Comparison of ENCODE assay signal across 22 cellular contexts in the genomic region with DNA sequence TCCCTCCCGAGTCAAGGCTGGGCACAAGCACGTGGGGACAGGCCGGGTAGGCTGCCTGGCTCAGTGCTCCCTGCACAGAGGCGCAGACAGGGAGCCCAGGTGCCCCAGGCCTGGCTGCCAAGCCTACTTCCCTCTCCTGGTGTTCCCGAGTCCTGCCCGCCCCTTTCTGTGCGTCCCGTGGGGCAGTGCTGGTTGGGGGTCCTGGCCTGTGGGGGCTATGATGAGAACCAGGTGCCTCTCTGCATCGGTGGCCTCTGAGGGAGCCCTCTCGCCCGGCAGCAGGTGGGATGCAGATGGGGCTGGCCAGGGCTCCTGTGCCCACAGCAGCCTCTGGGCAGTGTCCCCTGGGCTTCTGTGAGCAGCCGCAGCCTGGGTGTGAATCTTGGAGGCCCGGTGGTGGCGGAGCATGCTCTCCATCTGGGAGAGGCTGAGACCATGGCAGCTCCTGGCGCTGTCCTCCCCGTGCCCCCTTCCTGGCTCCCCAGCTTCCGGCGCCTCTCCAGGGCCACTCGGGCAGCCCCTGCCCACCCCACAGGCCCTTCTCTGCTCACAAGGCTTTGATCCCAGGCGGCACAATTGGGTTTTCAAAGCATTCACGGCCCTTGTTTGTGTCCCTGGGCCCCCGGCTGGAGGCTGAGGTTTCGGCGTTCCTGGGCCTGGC.
"Had no signal": no experiment of that assay in that cellular context is flagged by ENCODE, and none has a peak within 500 bp of the region (broad histone marks: within the 10 kb centered on the region; RNA-seq: fewer than 3 reads in every experiment).

No MANE protein-coding gene starts in this region.

- H3K9me3 ChIP-seq: adrenal gland, breast epithelium, gastrocnemius medialis, tibial artery had no signal

- DNase-seq: activated CD4-positive, alpha-beta memory T cell treated with anti-CD3 and anti-CD28 coated beads for 36 hours; activated CD4-positive, alpha-beta T cell treated with anti-CD3 and anti-CD28 coated beads for 4 hours; activated gamma-delta T cell treated with Interleukin-2 at 50 U/mL for 16 hours; activated T-cell treated with anti-CD3 and anti-CD28 coated beads for 4 hours; adrenal gland; gastrocnemius medialis; head of caudate nucleus; kidney; occipital lobe; stimulated activated CD4-positive, alpha-beta T cell treated with anti-CD3 and anti-CD28 coated beads, Interleukin-12 subunit alpha, Interleukin-12 subunit beta, amount 100 ng/mL, for 4 hours; stimulated activated CD4-positive, alpha-beta T cell treated with anti-CD3 and anti-CD28 coated beads, Interleukin-1b, Interleukin-23, amount 100 ng/mL, for 48 hours; stimulated activated CD8-positive, alpha-beta memory T cell treated with anti-CD3 and anti-CD28 coated beads, Interleukin-4, amount 100 ng/mL, for 48 hours; stimulated activated naive CD8-positive, alpha-beta T cell treated with anti-CD3 and anti-CD28 coated beads, Interleukin-15, Interleukin-2, amounts not matched to agents 100 U/mL and 50 U/mL, for 24 hours; T-helper 2 cell; tibial artery had no signal

- H3K27me3 ChIP-seq: adrenal gland, breast epithelium, gastrocnemius medialis, tibial artery had no signal

- H3K27ac ChIP-seq: adrenal gland, breast epithelium, coronary artery, gastrocnemius medialis, tibial artery had no signal

- H3K4me1 ChIP-seq: adrenal gland, breast epithelium had no signal

- H3K27me3 Mint-ChIP-seq: activated CD4-positive, alpha-beta memory T cell treated with anti-CD3 and anti-CD28 coated beads for 36 hours; natural killer cell treated with Interleukin-12 subunit alpha and Interleukin-12 subunit beta and Interleukin-15 and Interleukin-18, amount 100 ng/mL, for 72 hours had no signal

- H3K36me3 Mint-ChIP-seq: activated CD4-positive, alpha-beta memory T cell treated with anti-CD3 and anti-CD28 coated beads for 36 hours; activated naive CD4-positive, alpha-beta T cell treated with anti-CD3 and anti-CD28 coated beads, Interleukin-2, amount 50 U/mL, for 72 hours; mesothelial cell of epicardium; natural killer cell treated with Interleukin-12 subunit alpha and Interleukin-12 subunit beta and Interleukin-15 and Interleukin-18, amount 100 ng/mL, for 72 hours had no signal

- H3K4me3 ChIP-seq: adrenal gland, breast epithelium, coronary artery, gastrocnemius medialis, tibial artery had no signal

- H3K9me3 Mint-ChIP-seq: activated CD4-positive, alpha-beta memory T cell treated with anti-CD3 and anti-CD28 coated beads for 36 hours; activated naive CD4-positive, alpha-beta T cell treated with anti-CD3 and anti-CD28 coated beads, Interleukin-2, amount 50 U/mL, for 72 hours; activated T-helper 1 cell treated with anti-CD3 and anti-CD28 coated beads, Interleukin-12 subunit alpha, Interleukin-12 subunit beta, Interleukin-2, Interleukin-4 antibody, amounts not matched to agents 30 ng/mL and 10 ng/mL and 1 ng/mL, durations not matched to agents 14 hours and 24 hours and 36 hours; mesothelial cell of epicardium; natural killer cell treated with Interleukin-12 subunit alpha and Interleukin-12 subunit beta and Interleukin-15 and Interleukin-18, amount 100 ng/mL, for 72 hours had no signal

- H3K4me3 Mint-ChIP-seq: activated CD4-positive, alpha-beta memory T cell treated with anti-CD3 and anti-CD28 coated beads for 36 hours; activated T-helper 1 cell treated with anti-CD3 and anti-CD28 coated beads, Interleukin-12 subunit alpha, Interleukin-12 subunit beta, Interleukin-2, Interleukin-4 antibody, amounts not matched to agents 30 ng/mL and 10 ng/mL and 1 ng/mL, durations not matched to agents 14 hours and 24 hours and 36 hours; mesothelial cell of epicardium; natural killer cell treated with Interleukin-12 subunit alpha and Interleukin-12 subunit beta and Interleukin-15 and Interleukin-18, amount 100 ng/mL, for 72 hours had no signal

- H3K27ac Mint-ChIP-seq: activated CD4-positive, alpha-beta memory T cell treated with anti-CD3 and anti-CD28 coated beads for 36 hours; activated naive CD4-positive, alpha-beta T cell treated with anti-CD3 and anti-CD28 coated beads, Interleukin-2, amount 50 U/mL, for 72 hours; activated T-helper 1 cell treated with anti-CD3 and anti-CD28 coated beads, Interleukin-12 subunit alpha, Interleukin-12 subunit beta, Interleukin-2, Interleukin-4 antibody, amounts not matched to agents 30 ng/mL and 10 ng/mL and 1 ng/mL, durations not matched to agents 14 hours and 24 hours and 36 hours; mesothelial cell of epicardium; natural killer cell treated with Interleukin-12 subunit alpha and Interleukin-12 subunit beta and Interleukin-15 and Interleukin-18, amount 100 ng/mL, for 72 hours had no signal

- ATAC-seq: activated naive CD4-positive, alpha-beta T cell treated with anti-CD3 and anti-CD28 coated beads, Interleukin-2, amount 50 U/mL, for 72 hours; gastrocnemius medialis; left lobe of liver; natural killer cell treated with Interleukin-12 subunit alpha and Interleukin-12 subunit beta and Interleukin-15 and Interleukin-18, amount 100 ng/mL, for 72 hours; stimulated activated naive CD8-positive, alpha-beta T cell treated with anti-CD3 and anti-CD28 coated beads, Interleukin-15, Interleukin-2, amounts not matched to agents 100 U/mL and 50 U/mL, for 24 hours had no signal

- H3K36me3 ChIP-seq: adrenal gland, breast epithelium had no signal
